9 cellular contexts compared by ENCODE assay signal in the genomic region with DNA sequence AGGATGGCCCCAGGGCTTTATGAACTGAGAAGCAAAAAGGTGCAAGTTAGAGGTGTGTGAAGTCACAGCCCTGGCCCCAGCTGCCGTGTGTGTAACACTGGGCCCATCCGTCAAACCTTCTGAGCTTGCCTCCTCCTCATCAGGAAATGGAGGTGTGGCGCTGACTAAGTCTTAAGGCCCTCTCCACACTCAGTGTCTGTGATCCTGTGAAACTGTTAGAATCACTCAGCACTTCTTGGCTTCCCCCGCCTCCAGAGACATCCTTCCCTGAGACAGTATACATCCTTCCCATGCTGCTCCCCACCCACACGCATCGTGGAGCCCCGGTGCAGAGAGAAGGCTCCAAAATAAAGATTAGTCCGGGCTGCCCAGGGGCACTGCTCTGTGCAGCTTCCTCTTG. TPM values are rescaled to one million over a fixed set of nuclear protein-coding genes. Genes with fewer than 3 reads are reported as not detected.
DNase-seq lines count a peak whose midpoint lies in the region; ATAC-seq and TF ChIP-seq lines count a peak whose summit lies in the region.
"Had no signal": no experiment of that assay in that cellular context is flagged by ENCODE, and none has a peak within 500 bp of the region (broad histone marks: within the 10 kb centered on the region; RNA-seq: fewer than 3 reads in every experiment).

No MANE protein-coding gene starts in this region.

- peaks cover 18% of the 10 kb centered on the region; the same call in 1 of the 2 replicates for H3K79me2 ChIP-seq in PC-3 (ENCODE audit: low read length)

- no peak overlapping the region for H3K27ac ChIP-seq in CD4-positive, alpha-beta T cell (ENCODE audit: low read depth, low read length)
- H3K27ac ChIP-seq in PC-3 (ENCODE audit: low read length), result no peak overlapping the region

- H3K36me3 ChIP-seq in PC-3 (ENCODE audit: low read depth, low read length), result peaks cover 3% of the 10 kb centered on the region; the same call in 1 of the 2 replicates

- H3F3A ChIP-seq in PC-3 (ENCODE audit: low read length, unreplicated experiment), result no peaks in the 10 kb centered on the region

- intact Hi-C loops in CD4-positive, alpha-beta T cell (cut with DNase I, micrococcal nuclease), result no loop called here
- intact Hi-C loops in PC-3 (cut with micrococcal nuclease), result no loop called here

- H3K9ac ChIP-seq in PC-3 (ENCODE audit: low read length), result no peak overlapping the region

- no peak overlapping the region for H3K4me2 ChIP-seq in PC-3 (ENCODE audit: low read length)

- peak overlapping the region; percentile 53 for H3K27ac Mint-ChIP-seq in CD4-positive, alpha-beta T cell

- TF ChIP-seq CTCF in CD4-positive, alpha-beta T cell (IDR thresholded peaks at IDR 0.05), result no peak
- TF ChIP-seq CTCF in PC-3 (conservative IDR thresholded peaks at IDR 0.05; ENCODE audit: low read depth, low read length), result no peak
- TF ChIP-seq CTCF in astrocyte of the cerebellum (IDR thresholded peaks at IDR 0.05; ENCODE audit: low read depth, low read length, missing control alignments), result no peak

- peaks cover 20% of the 10 kb centered on the region for H3K4me1 ChIP-seq in PC-3 (ENCODE audit: insufficient read depth, low read length)

- no peak overlapping the region for H3K4me3 Mint-ChIP-seq in CD4-positive, alpha-beta T cell

- H3K9me2 ChIP-seq in PC-3 (replicated peaks; ENCODE audit: low read length), result no peaks in the 10 kb centered on the region

- no peaks in the 10 kb centered on the region for H3K27me3 ChIP-seq in CD4-positive, alpha-beta T cell (ENCODE audit: control insufficient read depth, insufficient read depth, low read length)
- H3K27me3 ChIP-seq in PC-3 (ENCODE audit: low read length), result no peaks in the 10 kb centered on the region

- H3K36me3 Mint-ChIP-seq in CD4-positive, alpha-beta T cell (ENCODE audit: low read depth), result no peaks in the 10 kb centered on the region

- CTCF ChIA-PET in CD4-positive, alpha-beta T cell (lab: Charles Lee), result no interaction called here
- CTCF ChIA-PET in PC-3 (lab: Charles Lee), result no interaction called here

- no peaks in the 10 kb centered on the region for H3K9me3 ChIP-seq in CD4-positive, alpha-beta T cell (ENCODE audit: control insufficient read depth, low read length)
- H3K9me3 ChIP-seq in PC-3 (ENCODE audit: low read length), result no peaks in the 10 kb centered on the region

- H4K20me1 ChIP-seq in PC-3 (ENCODE audit: low read length), result no peaks in the 10 kb centered on the region

- POLR2A ChIA-PET in CD4-positive, alpha-beta T cell (lab: Charles Lee), result no interaction called here
- POLR2A ChIA-PET in PC-3 (lab: Charles Lee; ENCODE audit: unreplicated experiment), result no interaction called here

- ATAC-seq in CD4-positive, alpha-beta T cell (ENCODE audit: poor library complexity), result peak; percentile 81
- peak; percentile 58 for ATAC-seq in PC-3
- no peak for ATAC-seq in HG02938 (IDR thresholded peaks at IDR 0.05; ENCODE audit: unreplicated experiment)
- ATAC-seq in GM18858 (IDR thresholded peaks at IDR 0.05; ENCODE audit: unreplicated experiment), result no peak

- no peak overlapping the region for H2AFZ ChIP-seq in PC-3 (ENCODE audit: low read length)

- BruUV-seq in PC-3 (replicated peaks; lab: Mats Ljungman, UMichigan), result no TSS peak

- H3K9me3 Mint-ChIP-seq in CD4-positive, alpha-beta T cell, result no peaks in the 10 kb centered on the region
- H3K9me3 Mint-ChIP-seq: IgD-negative memory B cell had no signal

- H3K4me3 ChIP-seq in PC-3 (ENCODE audit: low read length), result no peak overlapping the region
- H3K4me3 ChIP-seq in astrocyte of the cerebellum (ENCODE audit: low read depth, low read length), result no peak overlapping the region

- H3K27me3 Mint-ChIP-seq in CD4-positive, alpha-beta T cell, result no peaks in the 10 kb centered on the region
- H3K27me3 Mint-ChIP-seq: IgD-negative memory B cell had no signal

- in situ Hi-C loops in astrocyte of the cerebellum (cut with HindIII; ENCODE audit: low sequenced_read_pairs), result loop anchor here (5.0 kb wide), 1 partner anchor 103 kb away; no protein-coding TSS in a partner anchor

- peaks cover 26% of the 10 kb centered on the region for H3K4me1 Mint-ChIP-seq in CD4-positive, alpha-beta T cell (ENCODE audit: low read depth)

- DNase-seq in CD4-positive, alpha-beta T cell, result peak in 5 of 10 experiments; percentile 6 to 22 (median 11)
- DNase-seq in PC-3 (peak; percentile 13), astrocyte of the cerebellum (ENCODE audit: low read depth) (peak; percentile 4), renal cortical epithelial cell (ENCODE audit: low read depth) (peak; percentile 49), RKO (ENCODE audit: low spot score) (no peak), NCI-H524 treated with DMSO at 0.1 percent for 48 hours (lab: John Stamatoyannopoulos, UW) (no peak)

RNA-seq across cellular contexts. Expression of gene LRP8, which starts 33.3 kb away (rescaled TPM):
- 10 to 100 TPM in 1 of 2 experiments, 1 to 10 TPM in 1; 8.1 to 11.5 TPM for total RNA-seq in CD4-positive, alpha-beta T cell
- 54.4 and 77.3 TPM in 2 replicates for total RNA-seq in PC-3 (2014; rRNA removed)
- total RNA-seq in renal cortical epithelial cell, result 2.9 and 18.9 TPM in 2 replicates

RNA-seq across cellular contexts. Expression of gene MAGOH, which starts 56.2 kb away (rescaled TPM):
- 10 to 100 TPM; 59.1 to 65.2 TPM for total RNA-seq in CD4-positive, alpha-beta T cell
- total RNA-seq in PC-3 (2014; rRNA removed) (48.9 and 53.1 TPM in 2 replicates), renal cortical epithelial cell (32.6 and 40.6 TPM in 2 replicates)

Comparison
In these comparisons a context has a peak if more than half of its experiments do, and no peak if none do; other contexts are left out.
1. ATAC-seq: peak in CD4-positive, alpha-beta T cell (single experiment) and PC-3 (single experiment); none in HG02938 (single experiment) and GM18858 (single experiment).
2. DNase-seq: peak in PC-3 (single experiment), astrocyte of the cerebellum (single experiment) and renal cortical epithelial cell (single experiment); none in RKO (single experiment) and NCI-H524 treated with DMSO at 0.1 percent for 48 hours (single experiment).